In genomic region chr6:139568956-139569538, GRCh38 we compare ENCODE assay signal across 11 cellular contexts.
DNase-seq lines count a peak whose midpoint lies in the region; ATAC-seq and TF ChIP-seq lines count a peak whose summit lies in the region.
"Had no signal": no experiment of that assay in that cellular context is flagged by ENCODE, and none has a peak within 500 bp of the region (broad histone marks: within the 10 kb centered on the region; RNA-seq: fewer than 3 reads in every experiment).

No MANE protein-coding gene starts in this region.

- peak overlapping the region in 1 of 2 donors; percentile 17 for H3K27ac ChIP-seq in coronary artery
- H3K27ac ChIP-seq: neutrophil, thyroid gland had no signal

- no peak for ATAC-seq in HG02885 (IDR thresholded peaks at IDR 0.05; ENCODE audit: poor library complexity, unreplicated experiment)
- no peak for ATAC-seq in HG02840 (IDR thresholded peaks at IDR 0.05; ENCODE audit: low FRiP score, unreplicated experiment)

- no peak overlapping the region for H3K4me3 ChIP-seq in fibroblast of pulmonary artery (replicated peaks; ENCODE audit: low read depth, low read length)
- H3K4me3 ChIP-seq in retinal pigment epithelial cell (ENCODE audit: low read length) = no peak overlapping the region
- H3K4me3 ChIP-seq in coronary artery = no peak overlapping the region
- H3K4me3 ChIP-seq: thyroid gland had no signal

- DNase-seq in GM03348 (ENCODE audit: low spot score) (peak; percentile 86), SW 1271 (lab: John Stamatoyannopoulos, UW) (peak; percentile 14 to 83), fibroblast of pulmonary artery (ENCODE audit: low read depth) (peak; percentile 85), retinal pigment epithelial cell (ENCODE audit: low read depth) (peak; percentile 88), coronary artery (ENCODE audit: low spot score) (no peak)
- no peak for DNase-seq in stimulated activated CD4-positive, alpha-beta T cell treated with anti-CD3 and anti-CD28 coated beads, Interleukin-4, amount 100 ng/mL, for 4 hours
- DNase-seq: activated T-cell treated with anti-CD3 and anti-CD28 coated beads, Interleukin-2, amount 50 U/mL, for 24 hours; thyroid gland had no signal

- no peak for TF ChIP-seq CTCF in fibroblast of pulmonary artery (IDR thresholded peaks at IDR 0.05; ENCODE audit: low read length, missing control alignments)
- TF ChIP-seq CTCF in retinal pigment epithelial cell (conservative IDR thresholded peaks at IDR 0.05; ENCODE audit: low read depth, low read length) = no peak
- no peak for TF ChIP-seq CTCF in coronary artery (IDR thresholded peaks at IDR 0.05)

Comparison
In these comparisons a context has a peak if more than half of its experiments do, and no peak if none do; other contexts are left out.
1. DNase-seq: peak in GM03348 (single experiment), SW 1271 (2 of 2), fibroblast of pulmonary artery (single experiment) and retinal pigment epithelial cell (single experiment); none in coronary artery (single experiment) and stimulated activated CD4-positive, alpha-beta T cell treated with anti-CD3 and anti-CD28 coated beads, Interleukin-4, amount 100 ng/mL, for 4 hours (0 of 2).